22 cellular contexts compared by ENCODE assay signal in the genomic region with DNA sequence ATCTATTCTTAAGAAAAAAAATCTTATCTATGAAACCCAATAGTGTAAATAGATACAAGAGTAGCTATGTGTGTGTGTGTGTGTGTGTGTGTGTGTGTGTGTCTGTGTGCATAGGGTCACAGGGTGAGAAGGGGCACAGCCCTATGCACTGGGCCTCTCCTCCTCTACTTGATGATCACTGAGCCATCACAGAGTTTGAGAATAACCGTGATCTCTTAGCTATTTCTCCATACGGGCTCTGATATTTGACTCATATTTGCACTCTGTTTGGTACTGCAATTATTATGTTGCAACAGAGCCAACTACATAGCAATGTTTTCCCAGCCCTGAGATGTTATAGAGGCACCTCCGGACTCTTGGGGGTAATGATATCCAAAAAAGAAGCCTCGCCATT. TPM values are rescaled to one million over a fixed set of nuclear protein-coding genes. Genes with fewer than 3 reads are reported as not detected.
DNase-seq lines count a peak whose midpoint lies in the region; ATAC-seq and TF ChIP-seq lines count a peak whose summit lies in the region.
"Had no signal": no experiment of that assay in that cellular context is flagged by ENCODE, and none has a peak within 500 bp of the region (broad histone marks: within the 10 kb centered on the region; RNA-seq: fewer than 3 reads in every experiment).

No MANE protein-coding gene starts in this region.

- no peaks in the 10 kb centered on the region for H3F3A ChIP-seq in Loucy (ENCODE audit: low read depth)

- no peak for TF ChIP-seq POLR2A in erythroblast (IDR thresholded peaks at IDR 0.05; ENCODE audit: low read length)

- TF ChIP-seq CTCF in Loucy (conservative IDR thresholded peaks at IDR 0.05; ENCODE audit: low read length) (no peak), omental fat pad (IDR thresholded peaks at IDR 0.05) (no peak)

- H3K36me3 ChIP-seq in ACC112 (ENCODE audit: insufficient read depth, low read length) (no peaks in the 10 kb centered on the region), Loucy (ENCODE audit: insufficient read depth, low read length) (no peaks in the 10 kb centered on the region)
- H3K36me3 ChIP-seq: heart left ventricle, sigmoid colon had no signal

- no peaks in the 10 kb centered on the region for H4K20me1 ChIP-seq in Loucy (ENCODE audit: insufficient read depth, low read length, poor library complexity, severe bottlenecking)

- ATAC-seq in omental fat pad (ENCODE audit: low FRiP score) = peak; percentile 77
- ATAC-seq in HG02588 (IDR thresholded peaks at IDR 0.05; ENCODE audit: unreplicated experiment) = no peak
- ATAC-seq: CD8-positive, alpha-beta T cell; heart left ventricle had no signal

- H3K4me3 ChIP-seq in ACC112 (ENCODE audit: low read depth, low read length) (peak overlapping the region; percentile 33; the same call in 1 of the 2 replicates), Loucy (ENCODE audit: low read length, poor library complexity, severe bottlenecking) (no peak overlapping the region)
- H3K4me3 ChIP-seq: heart left ventricle, sigmoid colon had no signal

- H3K79me2 ChIP-seq in ACC112 (ENCODE audit: control insufficient read depth, insufficient read depth, low read length, unreplicated experiment) (no peaks in the 10 kb centered on the region), Loucy (ENCODE audit: insufficient read depth, low read length) (no peaks in the 10 kb centered on the region)

- peak; percentile 26 to 33 for DNase-seq in erythroblast (lab: John Stamatoyannopoulos, UW)
- DNase-seq in omental fat pad (ENCODE audit: low spot score) = no peak
- DNase-seq in hippocampal formation (lab: John Stamatoyannopoulos, UW) = no peak
- DNase-seq in NCI-H146 treated with DMSO at 0.1 percent for 48 hours (lab: John Stamatoyannopoulos, UW; ENCODE audit: unreplicated experiment) = no peak
- DNase-seq in NCI-H1092 (lab: John Stamatoyannopoulos, UW) = no peak
- DNase-seq: ACHN; activated CD4-positive, CD25-positive, alpha-beta regulatory T cell treated with anti-CD3 and anti-CD28 coated beads, Interleukin-2, amount 50 U/mL, for 72 hours; activated effector memory CD4-positive, alpha-beta T cell treated with anti-CD3 and anti-CD28 coated beads, Interleukin-2, amount 50 U/mL, for 16 hours; anterior cingulate cortex; CD8-positive, alpha-beta T cell; heart left ventricle; kidney; NCI-H187; NCI-H446; SHP77 treated with DMSO at 0.1 percent for 48 hours; sigmoid colon; stimulated activated CD4-positive, alpha-beta T cell treated with anti-CD3 and anti-CD28 coated beads, Interleukin-4, amount 100 ng/mL, for 24 hours; stimulated activated CD8-positive, alpha-beta memory T cell treated with anti-CD3 and anti-CD28 coated beads, Interleukin-4, amount 100 ng/mL, for 48 hours; T-helper 2 cell had no signal

- no peaks in the 10 kb centered on the region for H3K9me2 ChIP-seq in Loucy (replicated peaks; ENCODE audit: low read depth, low read length)

- peak overlapping the region; percentile 90 for H3K27ac ChIP-seq in ACC112 (ENCODE audit: low read depth, low read length)
- H3K27ac ChIP-seq: heart left ventricle, sigmoid colon had no signal

- no peak overlapping the region for H3K9ac ChIP-seq in Loucy (ENCODE audit: low read depth, low read length, poor library complexity, severe bottlenecking)

- H3K27me3 ChIP-seq in ACC112 (ENCODE audit: insufficient read depth, low read length) = no peaks in the 10 kb centered on the region
- no peaks in the 10 kb centered on the region for H3K27me3 ChIP-seq in Loucy (ENCODE audit: insufficient read depth, low read length, poor library complexity, severe bottlenecking)
- H3K27me3 ChIP-seq: heart left ventricle, sigmoid colon had no signal

- no peaks in the 10 kb centered on the region for H3K9me3 ChIP-seq in Loucy (ENCODE audit: insufficient read depth, low read depth, low read length)
- H3K9me3 ChIP-seq: heart left ventricle, sigmoid colon had no signal

- H2AFZ ChIP-seq in ACC112 (ENCODE audit: low read length, unreplicated experiment) (peak overlapping the region; percentile 20), Loucy (ENCODE audit: low read length) (no peak overlapping the region)

- H3K4me2 ChIP-seq in Loucy (ENCODE audit: low read depth, low read length, poor library complexity, severe bottlenecking) = peak overlapping the region; percentile 50

- H3K4me1 ChIP-seq in ACC112 (ENCODE audit: control insufficient read depth, insufficient read depth, low read length, unreplicated experiment) (peaks cover 36% of the 10 kb centered on the region), Loucy (ENCODE audit: insufficient read depth, low read length, poor library complexity, severe bottlenecking) (peaks cover 36% of the 10 kb centered on the region)

RNA-seq across cellular contexts. Expression of a gene that starts 28.8 kb away (rescaled TPM):
- total RNA-seq in omental fat pad = 100 to 1,000 TPM in 3 of 4 donors, 10 to 100 TPM in 1; 34.8 to 227 (median 108) TPM

RNA-seq across cellular contexts. Expression of a gene that starts 51.8 kb away (rescaled TPM):
- 10 to 100 TPM; 46.0 to 61.8 (median 50.3) TPM for total RNA-seq in omental fat pad

Comparison
In these comparisons a context has a peak if more than half of its experiments do, and no peak if none do; other contexts are left out.
1. DNase-seq: peak in erythroblast (2 of 2); none in omental fat pad (single experiment), hippocampal formation (0 of 2), NCI-H146 treated with DMSO at 0.1 percent for 48 hours (single experiment) and NCI-H1092 (single experiment).